1 cellular context compared by ENCODE assay signal in the genomic region with DNA sequence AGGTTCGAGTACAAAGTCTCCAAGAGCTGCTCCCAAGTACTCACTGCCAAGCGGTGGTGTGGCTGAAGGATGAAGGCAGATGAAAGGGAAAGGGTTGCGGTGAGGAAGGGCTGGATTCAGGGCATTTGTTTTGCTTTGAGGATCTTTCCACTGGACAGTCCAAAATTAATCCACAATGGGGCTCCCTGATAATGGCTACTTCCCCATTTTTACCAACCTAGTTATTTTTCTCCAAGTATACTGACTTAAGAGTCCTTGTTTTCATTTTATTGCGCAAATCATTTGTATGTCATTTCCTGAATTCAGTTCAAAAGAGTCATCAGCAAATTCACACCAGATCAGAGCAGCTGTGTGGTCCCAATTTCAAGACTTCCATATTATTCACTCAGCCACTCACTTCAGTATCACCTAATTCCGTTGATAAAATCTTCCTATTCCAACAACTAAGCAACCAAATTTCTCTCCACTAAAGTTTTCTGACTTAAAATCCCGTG.
TF ChIP-seq lines count a peak whose summit lies in the region.

No MANE protein-coding gene starts in this region.

TF ChIP-seq in H1, 55 proteins besides CTCF, POLR2A, EP300 and RAD21:
- TF ChIP-seq JUN (IDR thresholded peaks at IDR 0.05; ENCODE audit: low read depth, low read length) (no peak), HDAC2 (IDR thresholded peaks at IDR 0.05; ENCODE audit: borderline replicate concordance in 1 of 2, low read depth in 2 of 2, low read length in 2 of 2) (no peak), GTF2F1 (IDR thresholded peaks at IDR 0.05; ENCODE audit: borderline replicate concordance, low read depth, low read length) (no peak), CBX5 (IDR thresholded peaks at IDR 0.05; ENCODE audit: low read depth, low read length) (no peak)
TF ChIP-seq in H1: peak in this region for 0.
